In genomic region chr12:111024205-111024794, GRCh38 we compare ENCODE assay signal across 8 cellular contexts. TPM values are rescaled to one million over a fixed set of nuclear protein-coding genes. Genes with fewer than 3 reads are reported as not detected.
DNase-seq lines count a peak whose midpoint lies in the region; ATAC-seq and TF ChIP-seq lines count a peak whose summit lies in the region.

No MANE protein-coding gene starts in this region.

- peaks cover 14% of the 10 kb centered on the region for H3K27me3 Mint-ChIP-seq in activated CD4-positive, alpha-beta T cell treated with anti-CD3 and anti-CD28 coated beads for 36 hours

- H3K4me1 ChIP-seq in suprapubic skin = no peaks in the 10 kb centered on the region

- no peaks in the 10 kb centered on the region for H3K36me3 ChIP-seq in suprapubic skin

- no peak overlapping the region for H3K4me3 Mint-ChIP-seq in activated CD4-positive, alpha-beta T cell treated with anti-CD3 and anti-CD28 coated beads for 36 hours

- H3K4me3 ChIP-seq in NB4 (ENCODE audit: low read depth, low read length) (no peak overlapping the region), dorsolateral prefrontal cortex (no peak overlapping the region), suprapubic skin (no peak overlapping the region)

- H3K36me3 Mint-ChIP-seq in activated CD4-positive, alpha-beta T cell treated with anti-CD3 and anti-CD28 coated beads for 36 hours (ENCODE audit: low read depth) = no peaks in the 10 kb centered on the region

- H3K27ac ChIP-seq in dorsolateral prefrontal cortex (no peak overlapping the region), suprapubic skin (no peak overlapping the region)

- intact Hi-C loops in activated CD4-positive, alpha-beta T cell treated with anti-CD3 and anti-CD28 coated beads for 36 hours (cut with DNase I, micrococcal nuclease) = loop anchor here (1.0 to 10.0 kb wide), 7 partner anchors 87 to 289 kb away; no protein-coding TSS in a partner anchor
- intact Hi-C loops in dorsolateral prefrontal cortex (cut with DNase I) = loop anchor here in 1 of 2 donors (10.0 kb wide), 1 partner anchor 291 kb away; no protein-coding TSS in a partner anchor

- H3K4me1 Mint-ChIP-seq in activated CD4-positive, alpha-beta T cell treated with anti-CD3 and anti-CD28 coated beads for 36 hours = no peaks in the 10 kb centered on the region

- TF ChIP-seq POLR2A in NB4 (IDR thresholded peaks at IDR 0.05; ENCODE audit: extremely low read depth, insufficient read length) = no peak
- no peak for TF ChIP-seq POLR2A in suprapubic skin (IDR thresholded peaks at IDR 0.05)

- no peaks in the 10 kb centered on the region for H3K9me3 ChIP-seq in suprapubic skin

- no peaks in the 10 kb centered on the region for H3K9me3 Mint-ChIP-seq in activated CD4-positive, alpha-beta T cell treated with anti-CD3 and anti-CD28 coated beads for 36 hours (ENCODE audit: low read depth)

- peak; percentile 7 to 28 for DNase-seq in NCI-H2081 (lab: John Stamatoyannopoulos, UW)
- no peak for DNase-seq in NCI-H2081 treated with DMSO at 0.1 percent for 48 hours (lab: John Stamatoyannopoulos, UW)
- DNase-seq in NB4 (ENCODE audit: low read depth) = peak; percentile 67
- DNase-seq in activated CD4-positive, alpha-beta T cell treated with anti-CD3 and anti-CD28 coated beads for 36 hours = peak; percentile 72
- DNase-seq in dorsolateral prefrontal cortex = peak in 7 of 10 donors; percentile 30 to 56 (median 38)
- peak; percentile 24 for DNase-seq in myocyte (ENCODE audit: low read depth)
- no peak for DNase-seq in suprapubic skin (ENCODE audit: low spot score in 2 of 2)
- no peak for DNase-seq in NCI-H446 treated with DMSO at 0.1 percent for 48 hours (lab: John Stamatoyannopoulos, UW)

- CTCF ChIA-PET in activated CD4-positive, alpha-beta T cell treated with anti-CD3 and anti-CD28 coated beads for 36 hours (lab: Charles Lee) = no interaction called here

- H3K27me3 ChIP-seq in dorsolateral prefrontal cortex (peaks cover 0 to 80% (median 26%) of the 10 kb centered on the region in 45 donors), suprapubic skin (peaks cover 76% of the 10 kb centered on the region)

- no peak for TF ChIP-seq EP300 in suprapubic skin (IDR thresholded peaks at IDR 0.05)

- TF ChIP-seq CTCF in NB4 (IDR thresholded peaks at IDR 0.05; ENCODE audit: low read depth, low read length) (peak; percentile 88), dorsolateral prefrontal cortex (IDR thresholded peaks at IDR 0.05 in 54 of 56, conservative IDR thresholded peaks at IDR 0.05 in 2 of 56; ENCODE audit: low read depth in 1 of 56, partially characterized antibody in 56 of 56) (peak; percentile 23 to 78 (median 66)), suprapubic skin (IDR thresholded peaks at IDR 0.05) (peak; percentile 1 to 50)

- POLR2A ChIA-PET in activated CD4-positive, alpha-beta T cell treated with anti-CD3 and anti-CD28 coated beads for 36 hours (lab: Charles Lee) = no interaction called here

- WGBS in suprapubic skin = 6% methylated on average over 8 of the region's 8 CpGs

- ATAC-seq in activated CD4-positive, alpha-beta T cell treated with anti-CD3 and anti-CD28 coated beads for 36 hours = peak; percentile 83

- H3K27ac Mint-ChIP-seq in activated CD4-positive, alpha-beta T cell treated with anti-CD3 and anti-CD28 coated beads for 36 hours = no peak overlapping the region

RNA-seq across cellular contexts. Expression of gene CUX2, which starts 9.7 kb away (rescaled TPM):
- under 1 TPM in 1 of 2 experiments, not detected in 1; 0.02 TPM for total RNA-seq in activated CD4-positive, alpha-beta T cell treated with anti-CD3 and anti-CD28 coated beads for 36 hours
- total RNA-seq in dorsolateral prefrontal cortex = 10 to 100 TPM in 118 of 120 experiments, 1 to 10 TPM in 2; 3.3 to 89.7 (median 33.4) TPM
- 0.05 TPM in 1 of 2 replicates, not detected in the other for total RNA-seq in myocyte
- polyA plus RNA-seq in myocyte (2012) = 0.03 TPM
- 1 to 10 TPM in 1 of 4 donors, under 1 TPM in 2, not detected in 1; 0.23 to 1.7 (median 0.47) TPM for total RNA-seq in suprapubic skin

Comparison
In these comparisons a context has a peak if more than half of its experiments do, and no peak if none do; other contexts are left out.
1. DNase-seq: peak in NCI-H2081 (2 of 2), NB4 (single experiment), activated CD4-positive, alpha-beta T cell treated with anti-CD3 and anti-CD28 coated beads for 36 hours (single experiment), dorsolateral prefrontal cortex (7 of 10) and myocyte (single experiment); none in NCI-H2081 treated with DMSO at 0.1 percent for 48 hours (single experiment), suprapubic skin (0 of 2) and NCI-H446 treated with DMSO at 0.1 percent for 48 hours (single experiment).
2. CTCF ChIP-seq: peak in every context shown above with its lines; median percentile 88 in NB4; 66 in dorsolateral prefrontal cortex; 26 in suprapubic skin.